10 cellular contexts compared by ENCODE assay signal in the genomic region with DNA sequence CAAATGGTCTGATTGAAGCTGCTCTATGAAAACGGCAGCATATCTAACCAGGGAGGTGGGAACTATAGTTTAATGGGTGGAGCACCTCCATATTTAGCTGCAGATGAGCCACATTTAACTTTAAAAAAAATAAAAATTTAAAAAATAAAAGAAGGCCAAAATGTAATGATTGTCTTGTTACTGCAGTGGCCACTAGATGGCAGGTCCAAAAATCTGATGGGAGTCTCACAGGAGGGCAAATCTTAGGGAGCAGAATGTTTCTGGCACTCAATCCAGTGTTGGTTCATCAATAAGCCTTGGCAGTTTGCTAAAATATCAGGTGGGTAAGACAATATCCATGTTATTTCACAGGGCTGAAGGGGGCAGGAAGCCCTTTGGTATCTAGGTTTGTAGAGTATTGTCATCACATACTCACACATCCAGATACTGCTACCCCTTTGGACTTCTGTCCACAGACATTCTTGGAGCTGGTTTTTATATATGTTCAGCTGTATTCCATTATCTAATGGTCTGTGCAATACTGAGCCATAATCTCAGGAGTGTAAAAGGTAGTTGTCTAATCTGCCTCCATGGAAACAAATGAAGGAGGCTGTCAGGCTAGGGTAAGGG.
DNase-seq lines count a peak whose midpoint lies in the region; ATAC-seq and TF ChIP-seq lines count a peak whose summit lies in the region.
"Had no signal": no experiment of that assay in that cellular context is flagged by ENCODE, and none has a peak within 500 bp of the region (broad histone marks: within the 10 kb centered on the region; RNA-seq: fewer than 3 reads in every experiment).

No MANE protein-coding gene starts in this region.

- no peaks in the 10 kb centered on the region for H3K9me3 Mint-ChIP-seq in CD8-positive, alpha-beta T cell
- H3K9me3 Mint-ChIP-seq: dendritic cell treated with granulocyte-macrophage colony-stimulating factor and Interleukin-4, amounts not matched to agents 40 ng/mL and 50 ng/mL, for 4 days had no signal

- H3K4me1 ChIP-seq in CD8-positive, alpha-beta T cell (ENCODE audit: insufficient read depth, low read length) = no peaks in the 10 kb centered on the region
- H3K4me1 ChIP-seq in ascending aorta = no peaks in the 10 kb centered on the region
- H3K4me1 ChIP-seq in liver (ENCODE audit: control insufficient read depth in 4 of 4, insufficient read depth in 4 of 4, low read length in 3 of 4) = peaks cover 0 to 3% (median 0%) of the 10 kb centered on the region in 4 donors
- H3K4me1 ChIP-seq in neuronal stem cell (ENCODE audit: control insufficient read depth in 2 of 2, insufficient read depth in 1 of 2, low read depth in 1 of 2, low read length in 2 of 2) = no peaks in the 10 kb centered on the region

- peak; percentile 71 to 78 for TF ChIP-seq RAD21 in liver (IDR thresholded peaks at IDR 0.05)

- peaks cover 3% of the 10 kb centered on the region for H3K4me1 Mint-ChIP-seq in CD8-positive, alpha-beta T cell (ENCODE audit: low read depth)

- no peak overlapping the region for H3K4ac ChIP-seq in neuronal stem cell (ENCODE audit: low read length)

- no peak for ATAC-seq in CD8-positive, alpha-beta T cell
- ATAC-seq in GM18868 (IDR thresholded peaks at IDR 0.05; ENCODE audit: unreplicated experiment) (no peak), GM18517 (IDR thresholded peaks at IDR 0.05; ENCODE audit: unreplicated experiment) (no peak)

- no peak overlapping the region for H3K14ac ChIP-seq in neuronal stem cell (ENCODE audit: low read length)

- H4K8ac ChIP-seq in neuronal stem cell (ENCODE audit: low read depth, low read length) = no peak overlapping the region

- no peak overlapping the region for H2AK5ac ChIP-seq in neuronal stem cell (ENCODE audit: low read depth, low read length)

- no peaks in the 10 kb centered on the region for H3K36me3 ChIP-seq in CD8-positive, alpha-beta T cell (ENCODE audit: insufficient read depth, low read length)
- H3K36me3 ChIP-seq in ascending aorta (no peaks in the 10 kb centered on the region), liver (ENCODE audit: control insufficient read depth in 4 of 4, insufficient read depth in 3 of 4, low read depth in 1 of 4, low read length in 3 of 4) (peaks cover 0 to 10% (median 0%) of the 10 kb centered on the region in 4 donors), neuronal stem cell (replicated peaks in 1 of 2; ENCODE audit: control insufficient read depth in 2 of 2, insufficient read depth in 2 of 2, low read length in 2 of 2) (no peaks in the 10 kb centered on the region)

- TF ChIP-seq POLR2A in lower leg skin (IDR thresholded peaks at IDR 0.05) = no peak

- H4K91ac ChIP-seq in neuronal stem cell (ENCODE audit: low read depth, low read length, poor library complexity) = no peak overlapping the region

- WGBS in liver = 74% methylated on average over 1 of the region's 1 CpG
- WGBS in lower leg skin, 2 donors = 51 to 59% methylated on average over 1 of the region's 1 CpG
- WGBS in neuronal stem cell (ENCODE audit: extremely low coverage in 2 of 2, insufficient read length in 2 of 2, insufficient replicate concordance in 1 of 2), 2 donors = no CpG with 5 or more reads among the region's 1 CpG

- no peak for DNase-seq in CD8-positive, alpha-beta T cell
- DNase-seq in HEK293T (ENCODE audit: extremely low spot score) (peak; percentile 13), ascending aorta (ENCODE audit: low spot score in 2 of 2) (no peak), lower leg skin (ENCODE audit: low spot score in 2 of 2) (no peak), neuronal stem cell (ENCODE audit: low spot score) (no peak)
- DNase-seq: retina had no signal

- no peak overlapping the region for H3K9ac ChIP-seq in liver (ENCODE audit: low read depth in 1 of 2, low read length in 2 of 2)
- no peak overlapping the region for H3K9ac ChIP-seq in neuronal stem cell (ENCODE audit: low read depth, low read length, poor library complexity)

- no peak overlapping the region for H2BK12ac ChIP-seq in neuronal stem cell (ENCODE audit: low read length)

- H3K4me3 Mint-ChIP-seq in CD8-positive, alpha-beta T cell = no peak overlapping the region
- H3K4me3 Mint-ChIP-seq: dendritic cell treated with granulocyte-macrophage colony-stimulating factor and Interleukin-4, amounts not matched to agents 40 ng/mL and 50 ng/mL, for 4 days had no signal

- H3K36me3 Mint-ChIP-seq in CD8-positive, alpha-beta T cell = peaks cover 13% of the 10 kb centered on the region

- no peaks in the 10 kb centered on the region for H3K79me1 ChIP-seq in neuronal stem cell (ENCODE audit: low read depth, low read length)

- H2AFZ ChIP-seq in neuronal stem cell (ENCODE audit: low read length) = no peak overlapping the region

- H3K27me3 ChIP-seq in CD8-positive, alpha-beta T cell (ENCODE audit: insufficient read depth, low read length) = no peaks in the 10 kb centered on the region
- no peaks in the 10 kb centered on the region for H3K27me3 ChIP-seq in ascending aorta
- H3K27me3 ChIP-seq in liver (ENCODE audit: control insufficient read depth in 4 of 4, insufficient read depth in 4 of 4, low read length in 3 of 4) = no peaks in the 10 kb centered on the region
- H3K27me3 ChIP-seq in neuronal stem cell (ENCODE audit: control insufficient read depth in 3 of 3, insufficient read depth in 3 of 3, low read depth in 1 of 3, low read length in 3 of 3) = no peaks in the 10 kb centered on the region

- H2BK5ac ChIP-seq in neuronal stem cell (ENCODE audit: low read length) = no peak overlapping the region

- intact Hi-C loops in CD8-positive, alpha-beta T cell (cut with DNase I, micrococcal nuclease) = no loop called here
- intact Hi-C loops in ascending aorta (cut with DNase I) = no loop called here
- intact Hi-C loops in lower leg skin (cut with DNase I; ENCODE audit: low total_unique reads) = loop anchor here (10.0 kb wide), 1 partner anchor 448 kb away; no protein-coding TSS in a partner anchor

- H3K9me3 ChIP-seq in CD8-positive, alpha-beta T cell (ENCODE audit: low read length) = no peaks in the 10 kb centered on the region
- H3K9me3 ChIP-seq in ascending aorta (no peaks in the 10 kb centered on the region), liver (ENCODE audit: control insufficient read depth in 4 of 4, low read length in 3 of 4) (no peaks in the 10 kb centered on the region), neuronal stem cell (replicated peaks in 1 of 2; ENCODE audit: control insufficient read depth in 2 of 2, insufficient read depth in 1 of 2, low read depth in 1 of 2, low read length in 2 of 2) (no peaks in the 10 kb centered on the region)

- peak; percentile 18 for TF ChIP-seq CTCF in CD8-positive, alpha-beta T cell (IDR thresholded peaks at IDR 0.05)
- peak in 2 of 3 experiments; percentile 7 to 24 for TF ChIP-seq CTCF in ascending aorta (IDR thresholded peaks at IDR 0.05)
- peak; percentile 34 for TF ChIP-seq CTCF in liver (IDR thresholded peaks at IDR 0.05; ENCODE audit: low read depth, low read length, missing input control)
- TF ChIP-seq CTCF in lower leg skin (IDR thresholded peaks at IDR 0.05) = no peak

- no peak overlapping the region for H3K4me3 ChIP-seq in CD8-positive, alpha-beta T cell (ENCODE audit: low read depth, low read length)
- H3K4me3 ChIP-seq in ascending aorta (no peak overlapping the region), liver (ENCODE audit: low read depth in 1 of 3, low read length in 3 of 3) (no peak overlapping the region), lower leg skin (ENCODE audit: low read depth, poor library complexity, severe bottlenecking) (no peak overlapping the region), neuronal stem cell (ENCODE audit: low read length in 2 of 2) (no peak overlapping the region)

- no peak overlapping the region for H3K27ac Mint-ChIP-seq in CD8-positive, alpha-beta T cell
- H3K27ac Mint-ChIP-seq: dendritic cell treated with granulocyte-macrophage colony-stimulating factor and Interleukin-4, amounts not matched to agents 40 ng/mL and 50 ng/mL, for 4 days had no signal

- H2BK120ac ChIP-seq in neuronal stem cell (ENCODE audit: low read depth, low read length) = no peak overlapping the region

- H3K23ac ChIP-seq in neuronal stem cell (ENCODE audit: low read depth, low read length, poor library complexity) = no peak overlapping the region

- H3K18ac ChIP-seq in neuronal stem cell (ENCODE audit: low read length) = no peak overlapping the region

- H3K27ac ChIP-seq in CD8-positive, alpha-beta T cell (ENCODE audit: low read depth, low read length) = no peak overlapping the region
- no peak overlapping the region for H3K27ac ChIP-seq in ascending aorta
- no peak overlapping the region for H3K27ac ChIP-seq in liver (ENCODE audit: low read depth in 1 of 2, low read length in 2 of 2)
- H3K27ac ChIP-seq in neuronal stem cell (replicated peaks; ENCODE audit: low read length) = no peak overlapping the region

- no peak overlapping the region for H3K4me2 ChIP-seq in neuronal stem cell (ENCODE audit: insufficient read depth, low read length, poor library complexity, severe bottlenecking)

- CTCF ChIA-PET in CD8-positive, alpha-beta T cell (lab: Charles Lee) = no interaction called here
- CTCF ChIA-PET in HEK293T (lab: Yijun Ruan, JAX) = interaction anchor here (0.7 kb wide), 1 partner anchor 16 kb away, joined by 5 read pairs; no protein-coding TSS in a partner anchor

- H2BK15ac ChIP-seq in neuronal stem cell (ENCODE audit: low read length) = no peak overlapping the region

- H3K27me3 Mint-ChIP-seq in CD8-positive, alpha-beta T cell (ENCODE audit: low read depth) = no peaks in the 10 kb centered on the region
- H3K27me3 Mint-ChIP-seq: dendritic cell treated with granulocyte-macrophage colony-stimulating factor and Interleukin-4, amounts not matched to agents 40 ng/mL and 50 ng/mL, for 4 days had no signal

- POLR2A ChIA-PET in CD8-positive, alpha-beta T cell (lab: Charles Lee) = no interaction called here
- POLR2A ChIA-PET in HEK293T (lab: Yijun Ruan, JAX) = no interaction called here

TF ChIP-seq in HEK293T, 16 proteins besides CTCF, POLR2A, EP300 and RAD21 (continues in another document):
- TF ChIP-seq LEF1 (IDR thresholded peaks at IDR 0.05; ENCODE audit: borderline replicate concordance) (no peak), FOXA1 (IDR thresholded peaks at IDR 0.05) (no peak), ELF4 (IDR thresholded peaks at IDR 0.05) (no peak), TARDBP (IDR thresholded peaks at IDR 0.05) (no peak), HDGF (IDR thresholded peaks at IDR 0.05; ENCODE audit: borderline replicate concordance) (no peak), ARNT (IDR thresholded peaks at IDR 0.05) (no peak), BHLHE40 (IDR thresholded peaks at IDR 0.05; ENCODE audit: borderline replicate concordance) (no peak), FOXM1 (IDR thresholded peaks at IDR 0.05; ENCODE audit: borderline replicate concordance) (no peak)

TF ChIP-seq in liver, 16 proteins besides CTCF, POLR2A, EP300 and RAD21:
- no peak for TF ChIP-seq FOXA1 (IDR thresholded peaks at IDR 0.05)
- no peak for TF ChIP-seq HNF4A (conservative IDR thresholded peaks at IDR 0.05)
- no peak for TF ChIP-seq RXRA (IDR thresholded peaks at IDR 0.05)
- TF ChIP-seq TAF1 (conservative IDR thresholded peaks at IDR 0.05) = no peak
- TF ChIP-seq GABPA (IDR thresholded peaks at IDR 0.05 in 1 of 2, conservative IDR thresholded peaks at IDR 0.05 in 1 of 2) = no peak

Comparison
In these comparisons a context has a peak if more than half of its experiments do, and no peak if none do; other contexts are left out.
1. CTCF ChIP-seq: peak in CD8-positive, alpha-beta T cell (single experiment), ascending aorta (2 of 3) and liver (single experiment); none in lower leg skin (0 of 3).